In the genomic region with DNA sequence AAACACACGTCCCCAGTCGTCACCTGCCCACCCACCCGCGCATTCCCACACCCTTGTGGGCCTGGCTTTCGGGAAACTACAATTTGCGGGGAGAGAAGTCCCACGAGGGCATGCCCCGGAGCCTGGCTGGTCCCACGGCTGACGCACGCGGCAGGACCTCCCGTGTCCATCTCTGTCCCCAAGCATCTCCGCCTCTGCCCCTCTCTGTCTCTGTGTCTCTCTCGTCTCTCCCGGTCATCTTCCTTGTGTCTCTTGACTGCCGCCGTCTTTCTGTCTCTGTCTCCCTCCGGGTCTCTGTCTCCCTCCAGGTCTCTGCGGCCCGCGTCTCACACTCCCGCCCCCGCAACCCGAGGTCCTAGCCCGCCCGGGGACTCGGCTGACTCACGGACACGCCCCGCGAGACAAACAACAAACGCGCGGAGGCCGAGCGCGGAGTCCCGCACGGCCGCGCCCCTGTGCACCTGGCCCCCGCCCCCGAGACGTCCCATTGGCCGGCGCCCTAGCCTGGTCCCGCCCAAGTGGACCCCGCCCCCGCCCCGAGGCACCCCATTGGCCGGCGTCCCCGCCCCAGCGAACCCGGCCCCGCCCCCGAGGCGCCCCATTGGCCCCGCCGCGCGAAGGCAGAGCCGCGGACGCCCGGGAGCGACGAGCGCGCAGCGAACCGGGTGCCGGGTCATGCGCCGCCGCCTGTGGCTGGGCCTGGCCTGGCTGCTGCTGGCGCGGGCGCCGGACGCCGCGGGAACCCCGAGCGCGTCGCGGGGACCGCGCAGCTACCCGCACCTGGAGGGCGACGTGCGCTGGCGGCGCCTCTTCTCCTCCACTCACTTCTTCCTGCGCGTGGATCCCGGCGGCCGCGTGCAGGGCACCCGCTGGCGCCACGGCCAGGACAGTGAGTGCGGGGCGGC, we compare ENCODE assay signal across 8 cellular contexts. TPM values are rescaled to one million over a fixed set of nuclear protein-coding genes. Genes with fewer than 3 reads are reported as not detected.
DNase-seq lines count a peak whose midpoint lies in the region; ATAC-seq and TF ChIP-seq lines count a peak whose summit lies in the region.

Gene FGF22 (plus strand): TSS at position 629 of the 905 bp plus-strand sequence. CDS start 47 bp downstream, at position 676.

- TF ChIP-seq CTCF in RWPE1 (conservative IDR thresholded peaks at IDR 0.05; ENCODE audit: low read depth) (no peak), fibroblast of the aortic adventitia (IDR thresholded peaks at IDR 0.05; ENCODE audit: insufficient read depth, low read length) (no peak), nephron (IDR thresholded peaks at IDR 0.05; ENCODE audit: unreplicated experiment in 3 of 3) (no peak)

- DNase-seq in HuH-7 (ENCODE audit: low spot score) (peak; percentile 94), RWPE1 (ENCODE audit: low spot score) (peak; percentile 94), fibroblast of the aortic adventitia (ENCODE audit: low read depth) (peak; percentile 68)
- DNase-seq in activated T-helper 9 cell treated with anti-CD3 and anti-CD28 coated beads, Interleukin-2, amount 50 U/mL, for 16 hours (ENCODE audit: low read depth): peak; percentile 95

- H3K27ac ChIP-seq in ACC112 (ENCODE audit: low read depth, low read length): no peak within 1 kb of the TSS
- H3K27ac ChIP-seq in RWPE1: no peak within 1 kb of the TSS; the same call in 1 of the 2 replicates

- no peaks in the 10 kb centered on the region for H3K36me3 Mint-ChIP-seq in nephron (ENCODE audit: low read depth)
- no peaks in the 10 kb centered on the region for H3K36me3 Mint-ChIP-seq in stimulated activated memory B cell treated with anti-CD40 and anti-IgM and Interleukin-4, amounts not matched to agents 10 μg/mL and 1 μg/mL and 100 μg/mL, for 72 hours

- no peaks in the 10 kb centered on the region for H3K9me3 Mint-ChIP-seq in nephron
- no peaks in the 10 kb centered on the region for H3K9me3 Mint-ChIP-seq in stimulated activated memory B cell treated with anti-CD40 and anti-IgM and Interleukin-4, amounts not matched to agents 10 μg/mL and 1 μg/mL and 100 μg/mL, for 72 hours

- CTCF ChIA-PET in RWPE1 (lab: Yijun Ruan, JAX): no interaction called here

- no peaks in the 10 kb centered on the region for H3K4me1 ChIP-seq in ACC112 (ENCODE audit: control insufficient read depth, insufficient read depth, low read length, unreplicated experiment)

- H3K4me1 Mint-ChIP-seq in nephron: no peaks in the 10 kb centered on the region
- H3K4me1 Mint-ChIP-seq in stimulated activated memory B cell treated with anti-CD40 and anti-IgM and Interleukin-4, amounts not matched to agents 10 μg/mL and 1 μg/mL and 100 μg/mL, for 72 hours: peaks cover 44% of the 10 kb centered on the region

- H3K36me3 ChIP-seq in ACC112 (ENCODE audit: insufficient read depth, low read length): no peaks in the 10 kb centered on the region

- peak; percentile 42 for ATAC-seq in GM19023 (IDR thresholded peaks at IDR 0.05; ENCODE audit: unreplicated experiment)
- ATAC-seq in stimulated activated memory B cell treated with anti-CD40 and anti-IgM and Interleukin-4, amounts not matched to agents 10 μg/mL and 1 μg/mL and 100 μg/mL, for 72 hours: peak; percentile 91

- POLR2A ChIA-PET in RWPE1 (lab: Yijun Ruan, JAX; ENCODE audit: low non-redundant PET): no interaction called here

- H3K27ac Mint-ChIP-seq in nephron: no peak within 1 kb of the TSS
- H3K27ac Mint-ChIP-seq in stimulated activated memory B cell treated with anti-CD40 and anti-IgM and Interleukin-4, amounts not matched to agents 10 μg/mL and 1 μg/mL and 100 μg/mL, for 72 hours: peak within 1 kb of the TSS; percentile 63

- peak within 1 kb of the TSS; percentile 40 for H3K4me3 ChIP-seq in ACC112 (ENCODE audit: low read depth, low read length)
- H3K4me3 ChIP-seq in fibroblast of the aortic adventitia (ENCODE audit: low read depth, low read length): peak within 1 kb of the TSS; percentile 60

- no peak within 1 kb of the TSS for H2AFZ ChIP-seq in ACC112 (ENCODE audit: low read length, unreplicated experiment)

- no peaks in the 10 kb centered on the region for H3K79me2 ChIP-seq in ACC112 (ENCODE audit: control insufficient read depth, insufficient read depth, low read length, unreplicated experiment)

- peak within 1 kb of the TSS; percentile 69 to 85 (median 78) for H3K4me3 Mint-ChIP-seq in nephron
- peak within 1 kb of the TSS; percentile 75 for H3K4me3 Mint-ChIP-seq in stimulated activated memory B cell treated with anti-CD40 and anti-IgM and Interleukin-4, amounts not matched to agents 10 μg/mL and 1 μg/mL and 100 μg/mL, for 72 hours

- H3K27me3 Mint-ChIP-seq in nephron (ENCODE audit: low read depth): peaks cover 22% of the 10 kb centered on the region
- H3K27me3 Mint-ChIP-seq in stimulated activated memory B cell treated with anti-CD40 and anti-IgM and Interleukin-4, amounts not matched to agents 10 μg/mL and 1 μg/mL and 100 μg/mL, for 72 hours: no peaks in the 10 kb centered on the region

- no peaks in the 10 kb centered on the region for H3K27me3 ChIP-seq in ACC112 (ENCODE audit: insufficient read depth, low read length)

RNA-seq across cellular contexts. Expression of gene FGF22, which starts in this region (rescaled TPM):
- total RNA-seq in fibroblast of the aortic adventitia (ENCODE audit: low replicate concordance): 0.27 TPM in 1 of 2 replicates, not detected in the other

Comparison
In these comparisons a context has a peak if more than half of its experiments do, and no peak if none do; other contexts are left out.
1. Peak in DNase-seq and H3K4me3 ChIP-seq in fibroblast of the aortic adventitia; RNA of the gene not detected or under 1 TPM.